17 cellular contexts compared by ENCODE assay signal in genomic region chr10:112191223-112191622, GRCh38. TPM values are rescaled to one million over a fixed set of nuclear protein-coding genes. Genes with fewer than 3 reads are reported as not detected.
A peak's percentile ranks its signal among the peaks of the same experiment; 100 is the strongest.
DNase-seq lines count a peak whose midpoint lies in the region; ATAC-seq, FAIRE-seq and TF ChIP-seq lines count a peak whose summit lies in the region.
"Had no signal": no experiment of that assay in that cellular context is flagged by ENCODE, and none has a peak within 500 bp of the region (broad histone marks: within the 10 kb centered on the region; RNA-seq: fewer than 3 reads in every experiment).

No MANE protein-coding gene starts in this region.

- TF ChIP-seq EP300 in HepG2 (IDR thresholded peaks at IDR 0.05; ENCODE audit: low read depth in 2 of 2, low read length in 2 of 2) (no peak), HepG2 (CRISPR knock-in tag; IDR thresholded peaks at IDR 0.05; ENCODE audit: borderline replicate concordance) (no peak)

- ATAC-seq in HCT116 (peak; percentile 61), HepG2 (peak; percentile 18; the same call in 2 of the 3 replicates), HG02763 (IDR thresholded peaks at IDR 0.05; ENCODE audit: unreplicated experiment) (no peak), HG02852 (IDR thresholded peaks at IDR 0.05; ENCODE audit: unreplicated experiment) (no peak)
- ATAC-seq: GM12878, GM23338 had no signal

- H3K9ac ChIP-seq in HCT116 (ENCODE audit: low read length) (no peak overlapping the region), HepG2 (ENCODE audit: insufficient read depth, low read depth, low read length) (no peak overlapping the region), subcutaneous abdominal adipose tissue (ENCODE audit: low read length in 5 of 5) (no peak overlapping the region)

- in situ Hi-C loops in HepG2 (cut with HindIII; ENCODE audit: extremely low pct_ligation_motif_present, low pct_unique_long_range_greater_than_20kb) = no loop called here

- H3K4me3 ChIP-seq in HCT116 (replicated peaks in 1 of 2; ENCODE audit: low read depth in 1 of 2, low read length in 2 of 2) (no peak overlapping the region), epithelial cell of proximal tubule (ENCODE audit: low read depth, low read length) (no peak overlapping the region), HepG2 (replicated peaks in 1 of 3; ENCODE audit: insufficient read depth in 1 of 3, low read depth in 2 of 3, low read length in 3 of 3) (no peak overlapping the region), subcutaneous abdominal adipose tissue (ENCODE audit: low read depth in 1 of 5, low read length in 5 of 5) (no peak overlapping the region)
- H3K4me3 ChIP-seq: GM12878, GM23338 had no signal

- RAD21 ChIA-PET in HCT116 (lab: Charles Lee; ENCODE audit: low non-redundant PET in 1 of 2, low total read pairs in 2 of 2, uncharacterized antibody in 2 of 2, unreplicated experiment in 2 of 2) = no interaction called here

- no peak overlapping the region for H3K4me2 ChIP-seq in HCT116 (ENCODE audit: low read length)
- no peak overlapping the region for H3K4me2 ChIP-seq in HepG2 (ENCODE audit: low read depth, low read length)
- H3K4me2 ChIP-seq: GM23338 had no signal

- H4K20me1 ChIP-seq in HCT116 (ENCODE audit: insufficient read depth) (no peaks in the 10 kb centered on the region), HepG2 (ENCODE audit: insufficient read depth, low read length) (no peaks in the 10 kb centered on the region)

- DNase-seq in HCT116 (ENCODE audit: low read depth, low spot score) = no peak
- no peak for DNase-seq in epithelial cell of proximal tubule (ENCODE audit: low read depth)
- DNase-seq in HepG2 (ENCODE audit: low spot score) = no peak
- DNase-seq in GM12892 (ENCODE audit: insufficient read length) = no peak
- DNase-seq: 8988T; ACHN; C1 segment of cervical spinal cord; CD4-positive, alpha-beta T cell; DMS79; H7; KBM-7 had no signal

- no TSS peak for BruUV-seq in HCT116 (replicated peaks; lab: Mats Ljungman, UMichigan)
- no TSS peak for BruUV-seq in HepG2 (replicated peaks; lab: Mats Ljungman, UMichigan)

- TF ChIP-seq CTCF in HCT116 (IDR thresholded peaks at IDR 0.05 in 2 of 3, conservative IDR thresholded peaks at IDR 0.05 in 1 of 3; ENCODE audit: borderline replicate concordance in 1 of 3, insufficient read depth in 1 of 3, low read depth in 2 of 3, low read length in 2 of 3) (no peak), epithelial cell of proximal tubule (conservative IDR thresholded peaks at IDR 0.05; ENCODE audit: low read depth, low read length) (peak; percentile 7), HepG2 (CRISPR knock-in tag; IDR thresholded peaks at IDR 0.05) (no peak)

- FAIRE-seq in HepG2 (lab: Jason Lieb, UNC) (no peak), GM12892 (lab: Jason Lieb, UNC) (no peak)
- FAIRE-seq: GM12878 had no signal

- H3K27me3 ChIP-seq in HCT116 (ENCODE audit: insufficient read depth, low read length) (no peaks in the 10 kb centered on the region; the same call in 1 of the 2 replicates), HepG2 (ENCODE audit: control insufficient read depth in 1 of 2, insufficient read depth in 2 of 2, low read length in 2 of 2) (no peaks in the 10 kb centered on the region), subcutaneous abdominal adipose tissue (ENCODE audit: control insufficient read depth in 5 of 5, insufficient read depth in 4 of 5, low read length in 5 of 5) (no peaks in the 10 kb centered on the region)

- TF ChIP-seq POLR2A in HCT116 (IDR thresholded peaks at IDR 0.05; ENCODE audit: borderline replicate concordance, extremely low read depth, insufficient read depth, insufficient read length) (no peak), HepG2 (IDR thresholded peaks at IDR 0.05; ENCODE audit: insufficient read depth in 1 of 2, low read depth in 2 of 2, low read length in 2 of 2) (no peak), GM12892 (IDR thresholded peaks at IDR 0.05; ENCODE audit: low read depth, low read length) (no peak)

- H3K79me2 ChIP-seq in HCT116 (ENCODE audit: insufficient read depth, low read length) (no peaks in the 10 kb centered on the region), HepG2 (ENCODE audit: insufficient read depth, low read length) (peaks cover 89% of the 10 kb centered on the region)

- CTCF ChIA-PET in HCT116 (lab: Charles Lee) = no interaction called here
- CTCF ChIA-PET in HepG2 (lab: Yijun Ruan, JAX; ENCODE audit: low intra/inter-chr PET ratio, low total read pairs) = no interaction called here

- no peaks in the 10 kb centered on the region; a peak in 1 of 4 replicates for H3K9me3 ChIP-seq in HCT116 (ENCODE audit: control insufficient read depth in 1 of 2, insufficient read depth in 1 of 2, low read depth in 1 of 2, low read length in 2 of 2)
- peaks cover 16% of the 10 kb centered on the region for H3K9me3 ChIP-seq in HepG2 (ENCODE audit: low read length)
- no peaks in the 10 kb centered on the region for H3K9me3 ChIP-seq in subcutaneous abdominal adipose tissue (ENCODE audit: control insufficient read depth in 5 of 5, low read length in 5 of 5)

- H3K9me2 ChIP-seq in HCT116 (ENCODE audit: insufficient read depth) = no peaks in the 10 kb centered on the region

- H3K4me1 ChIP-seq in HCT116 (ENCODE audit: control insufficient read depth in 1 of 2, insufficient read depth in 2 of 2, low read length in 2 of 2) = no peaks in the 10 kb centered on the region
- H3K4me1 ChIP-seq in HepG2 (ENCODE audit: insufficient read depth, low read length) = peaks cover 28% of the 10 kb centered on the region
- peaks cover 0 to 63% (median 45%) of the 10 kb centered on the region in 5 donors for H3K4me1 ChIP-seq in subcutaneous abdominal adipose tissue (ENCODE audit: control insufficient read depth in 5 of 5, insufficient read depth in 5 of 5, low read length in 5 of 5)

- no peak overlapping the region for H3K27ac ChIP-seq in HCT116 (ENCODE audit: low read depth, low read length)
- H3K27ac ChIP-seq in HepG2 (ENCODE audit: extremely low read length, insufficient read depth, low read length) = peak overlapping the region; percentile 23
- peak overlapping the region; percentile 38 for H3K27ac ChIP-seq in subcutaneous abdominal adipose tissue (ENCODE audit: low read depth, low read length)
- H3K27ac ChIP-seq: HL-60 had no signal

- H2AFZ ChIP-seq in HCT116 (ENCODE audit: low read depth, low read length, poor library complexity, severe bottlenecking) = no peak overlapping the region
- no peak overlapping the region for H2AFZ ChIP-seq in HepG2 (ENCODE audit: low read length)
- H2AFZ ChIP-seq: GM23338 had no signal

- WGBS in HepG2 (ENCODE audit: low lambda C conversion rate) = 69% methylated on average over 2 of the region's 2 CpGs

- no peaks in the 10 kb centered on the region for H3K36me3 ChIP-seq in HCT116 (ENCODE audit: control insufficient read depth in 1 of 2, insufficient read depth in 2 of 2, low read length in 2 of 2)
- peaks cover 20 to 75% of the 10 kb centered on the region in 2 experiments for H3K36me3 ChIP-seq in HepG2 (replicated peaks in 1 of 2; ENCODE audit: control insufficient read depth in 1 of 2, insufficient read depth in 2 of 2, low read length in 2 of 2)
- H3K36me3 ChIP-seq in subcutaneous abdominal adipose tissue (ENCODE audit: control insufficient read depth in 5 of 5, insufficient read depth in 5 of 5, low read length in 5 of 5) = peaks cover 0 to 14% (median 0%) of the 10 kb centered on the region in 5 donors

- TF ChIP-seq RAD21 in HCT116 (IDR thresholded peaks at IDR 0.05; ENCODE audit: low read depth) (no peak), HepG2 (CRISPR knock-in tag; IDR thresholded peaks at IDR 0.05) (no peak)

- POLR2A ChIA-PET in HCT116 (lab: Charles Lee) (no interaction called here), HepG2 (lab: Yijun Ruan, JAX) (interaction anchor here (1.4 kb wide), 1 partner anchor 15 kb away, joined by 4 read pairs; no protein-coding TSS in a partner anchor)

- intact Hi-C loops in HCT116 (cut with micrococcal nuclease) (no loop called here), HepG2 (cut with micrococcal nuclease; ENCODE audit: unreplicated experiment) (no loop called here)

TF ChIP-seq in HCT116, 20 proteins besides CTCF, POLR2A, EP300 and RAD21:
- TF ChIP-seq JUND (IDR thresholded peaks at IDR 0.05) = no peak
- no peak for TF ChIP-seq CBX3 (IDR thresholded peaks at IDR 0.05; ENCODE audit: low read depth)
- TF ChIP-seq EZH2phosphoT487 (IDR thresholded peaks at IDR 0.05; ENCODE audit: borderline replicate concordance) = no peak
- TF ChIP-seq EGR1 (IDR thresholded peaks at IDR 0.05; ENCODE audit: low read depth) = no peak
- no peak for TF ChIP-seq ZFX (IDR thresholded peaks at IDR 0.05)

RNA-seq across cellular contexts. Expression of gene GPAM, which starts 7.7 kb away (rescaled TPM):
- total RNA-seq in HCT116 (2021; ENCODE audit: unreplicated experiment) = 19.3 TPM
- 4.0 and 5.6 TPM in 2 replicates for polyA plus RNA-seq in HCT116 (2012)
- 5.5 and 8.0 TPM in 2 replicates for total RNA-seq in epithelial cell of proximal tubule
- total RNA-seq in HepG2 (2016; rRNA removed; fragmentation: Illumina TruSeq; extraction: Trizol) = 130 and 140 TPM in 2 replicates
- 19.1 and 21.3 TPM in 2 replicates for total RNA-seq in HepG2 (2016; cell fraction: cytosol; rRNA removed; fragmentation: Illumina TruSeq; extraction: Trizol; ENCODE audit: low read depth)
- 132 and 135 TPM in 2 replicates for total RNA-seq in HepG2 (2016; cell fraction: insoluble cytoplasmic fraction; rRNA removed; fragmentation: Illumina TruSeq; extraction: Trizol)
- total RNA-seq in HepG2 (2016; cell fraction: membrane; rRNA removed; fragmentation: Illumina TruSeq; extraction: Trizol) = 47.4 and 55.1 TPM in 2 replicates
- total RNA-seq in HepG2 (2016; cell fraction: nucleus; rRNA removed; fragmentation: Illumina TruSeq; extraction: Trizol) = 251 and 257 TPM in 2 replicates
- 36.8 and 43.0 TPM in 2 replicates for polyA plus RNA-seq in HepG2 (2011; rRNA removed)
- polyA plus RNA-seq in HepG2 (2011; cell fraction: cytosol; rRNA removed) = 14.4 and 28.4 TPM in 2 replicates
- polyA plus RNA-seq in HepG2 (2011; cell fraction: nucleus; rRNA removed) = 39.1 and 57.9 TPM in 2 replicates
- polyA plus RNA-seq in HepG2 (2012) = 53.4 and 86.4 TPM in 2 replicates
- polyA plus RNA-seq in HepG2 (2016; cell fraction: cytosol; fragmentation: Illumina TruSeq; extraction: Trizol; ENCODE audit: low read depth) = 5.1 and 5.7 TPM in 2 replicates
- polyA plus RNA-seq in HepG2 (2016; cell fraction: insoluble cytoplasmic fraction; fragmentation: Illumina TruSeq; extraction: Trizol; ENCODE audit: low read depth) = 57.8 and 65.3 TPM in 2 replicates
- 14.2 and 17.2 TPM in 2 replicates for polyA plus RNA-seq in HepG2 (2016; cell fraction: membrane; fragmentation: Illumina TruSeq; extraction: Trizol; ENCODE audit: low read depth)
- 165 and 177 TPM in 2 replicates for polyA plus RNA-seq in HepG2 (2016; cell fraction: nucleus; fragmentation: Illumina TruSeq; extraction: Trizol; ENCODE audit: insufficient read depth, low read depth)
- polyA minus RNA-seq in HepG2 (2011; rRNA and poly(A)+ RNA removed; ENCODE audit: low replicate concordance) = 18.6 and 65.9 TPM in 2 replicates
- 23.7 and 35.7 TPM in 2 replicates for polyA minus RNA-seq in HepG2 (2011; cell fraction: cytosol; rRNA and poly(A)+ RNA removed)
- polyA minus RNA-seq in HepG2 (2011; cell fraction: nucleus; rRNA and poly(A)+ RNA removed) = 174 and 229 TPM in 2 replicates
- polyA plus RNA-seq in GM12892 (2012; ENCODE audit: missing spikeins) = 3.5 TPM

Comparison
In these comparisons a context has a peak if more than half of its experiments do, and no peak if none do; other contexts are left out.
1. ATAC-seq: peak in HCT116 (single experiment) and HepG2 (single experiment); none in HG02763 (single experiment) and HG02852 (single experiment).